8 cellular contexts compared by ENCODE assay signal in the genomic region with DNA sequence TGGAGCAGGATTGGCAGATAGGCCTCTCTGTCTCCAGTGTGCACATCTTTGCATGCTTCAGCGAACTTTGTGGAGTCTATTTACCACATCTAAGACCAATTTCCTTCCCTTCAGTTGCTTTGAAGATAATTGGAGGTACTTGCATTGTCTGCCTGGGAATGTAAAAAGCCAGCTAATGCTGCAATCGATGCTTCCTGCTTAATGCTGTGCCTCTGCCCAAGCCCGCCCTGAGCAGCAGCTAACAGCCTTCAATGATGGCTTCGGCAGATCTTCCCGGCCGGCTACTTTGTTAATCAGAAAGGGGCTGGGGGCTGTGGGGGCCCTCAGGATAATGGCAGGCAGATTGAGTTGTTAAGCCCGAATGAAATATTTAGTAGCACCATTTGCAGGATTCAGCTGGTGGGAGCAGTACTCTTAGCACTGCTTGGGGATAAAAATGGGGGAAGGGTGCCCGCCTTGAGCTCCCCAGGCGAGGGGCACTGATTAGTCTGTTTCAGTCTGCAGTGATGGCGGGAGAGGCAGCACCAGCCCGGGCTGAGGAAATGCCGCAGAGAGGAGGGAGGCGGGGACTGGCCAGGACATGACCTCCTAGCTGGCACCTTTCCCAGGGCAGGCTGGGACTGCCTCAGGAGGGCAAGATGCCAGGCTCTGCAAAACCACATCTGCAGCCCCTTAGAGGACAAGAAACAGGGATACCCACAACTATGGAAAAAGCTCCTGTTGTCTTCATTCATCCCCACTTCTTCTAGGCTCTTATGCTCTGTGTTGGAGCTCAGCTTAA.
DNase-seq lines count a peak whose midpoint lies in the region; ATAC-seq and TF ChIP-seq lines count a peak whose summit lies in the region.

No MANE protein-coding gene starts in this region.

- DNase-seq in G401 (ENCODE audit: low spot score) (peak; percentile 32), NCI-H748 treated with DMSO at 0.1 percent for 48 hours (lab: John Stamatoyannopoulos, UW) (peak; percentile 12), fibroblast of the aortic adventitia (ENCODE audit: low read depth) (peak; percentile 9), pons (ENCODE audit: low spot score) (peak; percentile 92), cerebellar nuclear complex (lab: John Stamatoyannopoulos, UW) (no peak), KG1 (lab: John Stamatoyannopoulos, UW) (no peak)

- no peak for TF ChIP-seq CTCF in fibroblast of the aortic adventitia (IDR thresholded peaks at IDR 0.05; ENCODE audit: insufficient read depth, low read length)

- ATAC-seq in GM19324 (IDR thresholded peaks at IDR 0.05; ENCODE audit: low FRiP score, unreplicated experiment) (no peak), HG03571 (IDR thresholded peaks at IDR 0.05; ENCODE audit: unreplicated experiment) (no peak)

- in situ Hi-C loops in G401 (cut with HindIII; ENCODE audit: low sequenced_read_pairs) = loop anchor here (5.0 kb wide), 1 partner anchor 65 kb away; no protein-coding TSS in a partner anchor

- no peak overlapping the region for H3K4me3 ChIP-seq in fibroblast of the aortic adventitia (ENCODE audit: low read depth, low read length)

Comparison
In these comparisons a context has a peak if more than half of its experiments do, and no peak if none do; other contexts are left out.
1. DNase-seq: peak in G401 (single experiment), NCI-H748 treated with DMSO at 0.1 percent for 48 hours (single experiment), fibroblast of the aortic adventitia (single experiment) and pons (single experiment); none in cerebellar nuclear complex (0 of 2) and KG1 (single experiment).